ENCODE assay signal across 23 cellular contexts in genomic region chr2:1039549-1039948, GRCh38.
"Had no signal": no experiment of that assay in that cellular context is flagged by ENCODE, and none has a peak within 500 bp of the region (broad histone marks: within the 10 kb centered on the region; RNA-seq: fewer than 3 reads in every experiment).

No MANE protein-coding gene starts in this region.

- H3K4me3 Mint-ChIP-seq: dendritic cell treated with granulocyte-macrophage colony-stimulating factor and Interleukin-4, amounts not matched to agents 40 ng/mL and 50 ng/mL, for 4 days; effector memory CD8-positive, alpha-beta T cell; immature natural killer cell; mesothelial cell of epicardium; naive B cell had no signal

- H3K4me1 Mint-ChIP-seq: immature natural killer cell, mesothelial cell of epicardium had no signal

- H3K27me3 ChIP-seq: colonic mucosa, foreskin keratinocyte had no signal

- H3K36me3 ChIP-seq: colonic mucosa, esophagus muscularis mucosa, gastroesophageal sphincter, heart right ventricle, left ventricle myocardium inferior, lower lobe of right lung had no signal

- H3K36me3 Mint-ChIP-seq: immature natural killer cell, mesothelial cell of epicardium, naive B cell had no signal

- H3K27ac Mint-ChIP-seq: dendritic cell treated with granulocyte-macrophage colony-stimulating factor and Interleukin-4, amounts not matched to agents 40 ng/mL and 50 ng/mL, for 4 days; effector memory CD8-positive, alpha-beta T cell; immature natural killer cell; mesothelial cell of epicardium had no signal

- H3K27ac ChIP-seq: colonic mucosa, esophagus muscularis mucosa, foreskin keratinocyte, gastroesophageal sphincter, heart right ventricle, left ventricle myocardium inferior, lower lobe of right lung had no signal

- ATAC-seq: effector memory CD8-positive, alpha-beta T cell; foreskin keratinocyte; gastroesophageal sphincter; heart right ventricle; left colon; left lobe of liver; lower lobe of right lung; mucosa of descending colon had no signal

- H3K27me3 Mint-ChIP-seq: dendritic cell treated with granulocyte-macrophage colony-stimulating factor and Interleukin-4, amounts not matched to agents 40 ng/mL and 50 ng/mL, for 4 days; effector memory CD8-positive, alpha-beta T cell had no signal

- H3K4me1 ChIP-seq: colonic mucosa, esophagus muscularis mucosa, foreskin keratinocyte, gastroesophageal sphincter, heart right ventricle, left ventricle myocardium inferior, lower lobe of right lung had no signal

- H3K9me3 Mint-ChIP-seq: dendritic cell treated with granulocyte-macrophage colony-stimulating factor and Interleukin-4, amounts not matched to agents 40 ng/mL and 50 ng/mL, for 4 days; effector memory CD8-positive, alpha-beta T cell had no signal

- DNase-seq: colonic mucosa; cortex of kidney; effector CD8-positive, alpha-beta T cell; effector memory CD8-positive, alpha-beta T cell; foreskin keratinocyte; head of caudate nucleus; heart right ventricle; hippocampal formation; immature natural killer cell; islet precursor cell; kidney; kidney glomerular epithelial cell; left colon; left ventricle myocardium inferior; lower lobe of right lung; mesenchymal stem cell; mucosa of descending colon; naive B cell had no signal

- H3K9me3 ChIP-seq: colonic mucosa, lower lobe of right lung, mucosa of descending colon had no signal

- H3K4me3 ChIP-seq: colonic mucosa, esophagus muscularis mucosa, gastroesophageal sphincter, heart right ventricle, left ventricle myocardium inferior, lower lobe of right lung, mucosa of descending colon had no signal
